Comparison of ENCODE assay signal across 26 cellular contexts in genomic region chr14:101599234-101599885, GRCh38. TPM values are rescaled to one million over a fixed set of nuclear protein-coding genes. Genes with fewer than 3 reads are reported as not detected.
DNase-seq lines count a peak whose midpoint lies in the region; ATAC-seq and TF ChIP-seq lines count a peak whose summit lies in the region.
"Had no signal": no experiment of that assay in that cellular context is flagged by ENCODE, and none has a peak within 500 bp of the region (broad histone marks: within the 10 kb centered on the region; RNA-seq: fewer than 3 reads in every experiment).

No MANE protein-coding gene starts in this region.

- H3K4me1 ChIP-seq in DND-41 (ENCODE audit: insufficient read depth, low read length): peaks cover 36% of the 10 kb centered on the region
- H3K4me1 ChIP-seq: Caco-2 had no signal

- POLR2A ChIA-PET in activated naive CD8-positive, alpha-beta T cell treated with anti-CD3 and anti-CD28 coated beads, Interleukin-2, amount 10 ng/mL, durations not matched to agents 7 days and 5 days (lab: Charles Lee): no interaction called here

- no peaks in the 10 kb centered on the region for H3K27me3 Mint-ChIP-seq in activated naive CD8-positive, alpha-beta T cell treated with anti-CD3 and anti-CD28 coated beads, Interleukin-2, amount 10 ng/mL, durations not matched to agents 7 days and 5 days
- H3K27me3 Mint-ChIP-seq in activated naive CD8-positive, alpha-beta T cell treated with anti-CD3 and anti-CD28 coated beads for 36 hours: no peaks in the 10 kb centered on the region
- H3K27me3 Mint-ChIP-seq in effector memory CD8-positive, alpha-beta T cell: peaks cover 0 to 15% of the 10 kb centered on the region in 2 donors

- peaks cover 26% of the 10 kb centered on the region for H3K9me3 Mint-ChIP-seq in activated naive CD8-positive, alpha-beta T cell treated with anti-CD3 and anti-CD28 coated beads, Interleukin-2, amount 10 ng/mL, durations not matched to agents 7 days and 5 days
- H3K9me3 Mint-ChIP-seq in activated naive CD8-positive, alpha-beta T cell treated with anti-CD3 and anti-CD28 coated beads for 36 hours: peaks cover 12% of the 10 kb centered on the region
- H3K9me3 Mint-ChIP-seq in effector memory CD8-positive, alpha-beta T cell: peaks cover 0 to 8% of the 10 kb centered on the region in 2 donors

- TF ChIP-seq CTCF in DND-41 (IDR thresholded peaks at IDR 0.05; ENCODE audit: borderline replicate concordance, extremely low read depth, low read length, poor library complexity, severe bottlenecking): no peak

- no peak overlapping the region for H3K4me2 ChIP-seq in DND-41 (ENCODE audit: insufficient read depth, low read length)
- H3K4me2 ChIP-seq: GM23338, KMS-11 had no signal

- H3K4me3 ChIP-seq in DND-41 (ENCODE audit: low read depth in 1 of 2, low read length in 2 of 2): no peak overlapping the region
- H3K4me3 ChIP-seq: GM23338 had no signal

- H3K36me3 Mint-ChIP-seq in activated naive CD8-positive, alpha-beta T cell treated with anti-CD3 and anti-CD28 coated beads, Interleukin-2, amount 10 ng/mL, durations not matched to agents 7 days and 5 days: peaks cover 15% of the 10 kb centered on the region
- H3K36me3 Mint-ChIP-seq in activated naive CD8-positive, alpha-beta T cell treated with anti-CD3 and anti-CD28 coated beads for 36 hours: peaks cover 14% of the 10 kb centered on the region
- H3K36me3 Mint-ChIP-seq in effector memory CD8-positive, alpha-beta T cell (ENCODE audit: insufficient read depth): peaks cover 6% of the 10 kb centered on the region

- H3K9ac ChIP-seq in DND-41 (ENCODE audit: low read depth, low read length): no peak overlapping the region
- H3K9ac ChIP-seq: KMS-11 had no signal

- intact Hi-C loops in posterior vena cava (cut with DNase I): no loop called here

- H3K9me3 ChIP-seq in DND-41 (ENCODE audit: insufficient read depth, low read length, severe bottlenecking): peaks cover 16% of the 10 kb centered on the region
- H3K9me3 ChIP-seq: Caco-2 had no signal

- H3K79me2 ChIP-seq in DND-41 (ENCODE audit: insufficient read depth, low read length): no peaks in the 10 kb centered on the region

- peaks cover 30% of the 10 kb centered on the region for H3K4me1 Mint-ChIP-seq in activated naive CD8-positive, alpha-beta T cell treated with anti-CD3 and anti-CD28 coated beads, Interleukin-2, amount 10 ng/mL, durations not matched to agents 7 days and 5 days
- peaks cover 17% of the 10 kb centered on the region for H3K4me1 Mint-ChIP-seq in activated naive CD8-positive, alpha-beta T cell treated with anti-CD3 and anti-CD28 coated beads for 36 hours
- H3K4me1 Mint-ChIP-seq in effector memory CD8-positive, alpha-beta T cell (ENCODE audit: low read depth in 2 of 2): peaks cover 28 to 36% of the 10 kb centered on the region in 2 donors
- H3K4me1 Mint-ChIP-seq: GM23338 had no signal

- H3K4me3 Mint-ChIP-seq in activated naive CD8-positive, alpha-beta T cell treated with anti-CD3 and anti-CD28 coated beads, Interleukin-2, amount 10 ng/mL, durations not matched to agents 7 days and 5 days: no peak overlapping the region
- H3K4me3 Mint-ChIP-seq in activated naive CD8-positive, alpha-beta T cell treated with anti-CD3 and anti-CD28 coated beads for 36 hours: no peak overlapping the region
- no peak overlapping the region for H3K4me3 Mint-ChIP-seq in effector memory CD8-positive, alpha-beta T cell
- H3K4me3 Mint-ChIP-seq: B cell; CD4-positive, alpha-beta T cell; GM23338 had no signal

- peak; percentile 14 for DNase-seq in activated naive CD8-positive, alpha-beta T cell treated with anti-CD3 and anti-CD28 coated beads, Interleukin-2, amount 10 ng/mL, durations not matched to agents 7 days and 5 days
- DNase-seq in activated naive CD8-positive, alpha-beta T cell treated with anti-CD3 and anti-CD28 coated beads for 36 hours: no peak
- DNase-seq in DND-41 (peak; percentile 4), posterior vena cava (ENCODE audit: low spot score) (peak; percentile 64), 8988T (no peak), dedifferentiated amniotic fluid mesenchymal stem cell (ENCODE audit: extremely low spot score) (no peak)
- DNase-seq in effector memory CD8-positive, alpha-beta T cell: no peak
- DNase-seq: Caco-2; CD4-positive, alpha-beta T cell; GDM1; HCEC 1CT; MV-4-11; NCI-H187; NCI-H2107; NCI-H2227 treated with DMSO at 0.1 percent for 48 hours; NCI-H510A treated with DMSO at 0.1 percent for 48 hours; NCI-H774; OCI-M1; SHP77 treated with DMSO at 0.1 percent for 48 hours had no signal

- H3K36me3 ChIP-seq in DND-41 (ENCODE audit: insufficient read depth, low read length): no peaks in the 10 kb centered on the region

- no peak overlapping the region for H2AFZ ChIP-seq in DND-41 (ENCODE audit: low read depth, low read length)
- H2AFZ ChIP-seq: GM23338 had no signal

- ATAC-seq in activated naive CD8-positive, alpha-beta T cell treated with anti-CD3 and anti-CD28 coated beads, Interleukin-2, amount 10 ng/mL, durations not matched to agents 7 days and 5 days (ENCODE audit: low read depth): no peak
- ATAC-seq in DND-41 (ENCODE audit: insufficient read depth, low read depth) (no peak), HG03457 (IDR thresholded peaks at IDR 0.05; ENCODE audit: unreplicated experiment) (no peak)
- no peak for ATAC-seq in effector memory CD8-positive, alpha-beta T cell (replicated peaks)
- ATAC-seq: GM23338 had no signal

- no peak overlapping the region; the same call in 1 of the 2 replicates for H3K27ac ChIP-seq in DND-41 (ENCODE audit: low read length)
- H3K27ac ChIP-seq: HL-60, KMS-11 had no signal

- no peaks in the 10 kb centered on the region for H4K20me1 ChIP-seq in DND-41 (ENCODE audit: insufficient read depth, low read length)

- H3K27me3 ChIP-seq in DND-41 (ENCODE audit: insufficient read depth, low read length, poor library complexity): no peaks in the 10 kb centered on the region

- no peak overlapping the region for H3K27ac Mint-ChIP-seq in activated naive CD8-positive, alpha-beta T cell treated with anti-CD3 and anti-CD28 coated beads, Interleukin-2, amount 10 ng/mL, durations not matched to agents 7 days and 5 days
- H3K27ac Mint-ChIP-seq in activated naive CD8-positive, alpha-beta T cell treated with anti-CD3 and anti-CD28 coated beads for 36 hours: no peak overlapping the region
- H3K27ac Mint-ChIP-seq in effector memory CD8-positive, alpha-beta T cell: peak overlapping the region; percentile 10 to 96
- H3K27ac Mint-ChIP-seq: B cell; CD4-positive, alpha-beta T cell; GM23338 had no signal

RNA-seq across cellular contexts. Expression of gene DIO3, which starts 38.1 kb away (rescaled TPM):
- not detected for total RNA-seq in activated naive CD8-positive, alpha-beta T cell treated with anti-CD3 and anti-CD28 coated beads, Interleukin-2, amount 10 ng/mL, durations not matched to agents 7 days and 5 days
- not detected for total RNA-seq in activated naive CD8-positive, alpha-beta T cell treated with anti-CD3 and anti-CD28 coated beads for 36 hours
- 1 to 10 TPM; 6.1 to 6.2 TPM for total RNA-seq in posterior vena cava
- total RNA-seq: B cell; CD4-positive, alpha-beta T cell; Daoy; HT1080 had no signal

Comparison
In these comparisons a context has a peak if more than half of its experiments do, and no peak if none do; other contexts are left out.
1. DNase-seq: peak in activated naive CD8-positive, alpha-beta T cell treated with anti-CD3 and anti-CD28 coated beads, Interleukin-2, amount 10 ng/mL, durations not matched to agents 7 days and 5 days (single experiment), DND-41 (single experiment) and posterior vena cava (single experiment); none in activated naive CD8-positive, alpha-beta T cell treated with anti-CD3 and anti-CD28 coated beads for 36 hours (single experiment), effector memory CD8-positive, alpha-beta T cell (0 of 3), 8988T (single experiment) and dedifferentiated amniotic fluid mesenchymal stem cell (single experiment).
2. H3K27ac Mint-ChIP-seq: peak in effector memory CD8-positive, alpha-beta T cell (2 of 2); none in activated naive CD8-positive, alpha-beta T cell treated with anti-CD3 and anti-CD28 coated beads, Interleukin-2, amount 10 ng/mL, durations not matched to agents 7 days and 5 days (single experiment) and activated naive CD8-positive, alpha-beta T cell treated with anti-CD3 and anti-CD28 coated beads for 36 hours (single experiment).
3. RNA of gene DIO3, which starts 38.1 kb away (total RNA-seq): 6.1 to 6.2 TPM in posterior vena cava; not detected in activated naive CD8-positive, alpha-beta T cell treated with anti-CD3 and anti-CD28 coated beads, Interleukin-2, amount 10 ng/mL, durations not matched to agents 7 days and 5 days and not detected in activated naive CD8-positive, alpha-beta T cell treated with anti-CD3 and anti-CD28 coated beads for 36 hours; every median in the first group is over 4 times any median in the second.